In genomic region chr2:25586726-25587144, GRCh38 we compare ENCODE assay signal across 8 cellular contexts.
DNase-seq lines count a peak whose midpoint lies in the region; ATAC-seq and TF ChIP-seq lines count a peak whose summit lies in the region.

No MANE protein-coding gene starts in this region.

- intact Hi-C loops in sigmoid colon (cut with DNase I) = no loop called here

- no peaks in the 10 kb centered on the region for H3K36me3 ChIP-seq in sigmoid colon

- no peak for TF ChIP-seq POLR2A in sigmoid colon (IDR thresholded peaks at IDR 0.05)

- H3K27me3 ChIP-seq in sigmoid colon = no peaks in the 10 kb centered on the region

- H3K4me3 ChIP-seq in GM12864 (ENCODE audit: low read depth, low read length) (no peak overlapping the region), choroid plexus epithelial cell (ENCODE audit: low read depth, low read length) (no peak overlapping the region), sigmoid colon (no peak overlapping the region)

- WGBS in sigmoid colon, 2 donors = 86 to 94% methylated on average over 4 of the region's 4 CpGs

- peak; percentile 67 for DNase-seq in GM12864 (ENCODE audit: low read depth)
- DNase-seq in choroid plexus epithelial cell (ENCODE audit: low read depth) = peak; percentile 36
- DNase-seq in sigmoid colon = no peak
- no peak for DNase-seq in retina
- DNase-seq in NCI-H226 = no peak

- no peak for TF ChIP-seq EP300 in sigmoid colon (IDR thresholded peaks at IDR 0.05)

- H3K9me3 ChIP-seq in sigmoid colon = no peaks in the 10 kb centered on the region

- no peak overlapping the region for H3K27ac ChIP-seq in sigmoid colon

- ATAC-seq in GM19463 (IDR thresholded peaks at IDR 0.05; ENCODE audit: unreplicated experiment) = peak; percentile 75
- ATAC-seq in HG03280 (IDR thresholded peaks at IDR 0.05; ENCODE audit: unreplicated experiment) = peak; percentile 77
- no peak for ATAC-seq in GM19397 (IDR thresholded peaks at IDR 0.05; ENCODE audit: unreplicated experiment)

- no peaks in the 10 kb centered on the region for H3K4me1 ChIP-seq in sigmoid colon

- TF ChIP-seq CTCF in GM12864 (IDR thresholded peaks at IDR 0.05; ENCODE audit: low read depth, low read length, missing control alignments) (no peak), choroid plexus epithelial cell (conservative IDR thresholded peaks at IDR 0.05; ENCODE audit: low read depth, low read length) (no peak), sigmoid colon (IDR thresholded peaks at IDR 0.05) (no peak)

Comparison
In these comparisons a context has a peak if more than half of its experiments do, and no peak if none do; other contexts are left out.
1. DNase-seq: peak in GM12864 (single experiment) and choroid plexus epithelial cell (single experiment); none in sigmoid colon (single experiment), retina (single experiment) and NCI-H226 (single experiment).